In the genomic region with DNA sequence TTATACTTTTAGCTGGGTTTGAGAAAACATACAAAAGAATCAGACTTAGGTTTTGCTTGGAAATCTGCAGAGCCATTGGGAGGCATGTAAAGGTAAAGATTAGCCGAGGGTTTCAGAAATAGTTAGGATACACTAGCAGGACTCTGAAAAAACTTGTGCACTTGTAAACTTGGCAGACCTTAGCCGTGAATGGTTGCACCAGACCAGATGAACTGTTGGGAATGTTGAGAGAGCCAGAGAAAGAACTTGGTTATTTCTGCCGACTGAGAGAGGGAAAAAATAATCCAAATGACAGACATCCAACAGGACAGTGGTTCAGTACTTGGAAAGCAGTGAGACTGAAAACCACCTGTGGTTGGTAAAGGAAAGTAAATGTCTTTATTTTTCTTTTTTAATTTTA, we compare ENCODE assay signal across 19 cellular contexts.
"Had no signal": no experiment of that assay in that cellular context is flagged by ENCODE, and none has a peak within 500 bp of the region (broad histone marks: within the 10 kb centered on the region; RNA-seq: fewer than 3 reads in every experiment).

No MANE protein-coding gene starts in this region.

- DNase-seq: activated B cell treated with CpG ODN at 0.5 μM for 24 hours; activated CD4-positive, alpha-beta memory T cell treated with anti-CD3 and anti-CD28 coated beads for 36 hours; activated CD4-positive, alpha-beta T cell treated with anti-CD3 and anti-CD28 coated beads, Interleukin-2, amount 10 ng/mL, durations not matched to agents 7 days and 5 days; activated CD8-positive, alpha-beta memory T cell treated with anti-CD3 and anti-CD28 coated beads for 24 hours; activated effector memory CD4-positive, alpha-beta T cell treated with anti-CD3 and anti-CD28 coated beads, Interleukin-2, amount 50 U/mL, for 16 hours; activated naive CD4-positive, alpha-beta T cell treated with anti-CD3 and anti-CD28 coated beads for 36 hours; activated T-cell treated with anti-CD3 and anti-CD28 coated beads, Interleukin-2, amount 50 U/mL, for 4 hours; amygdala; MG63; MV-4-11; NCI-H1436; NCI-H1694 treated with DMSO at 0.1 percent for 48 hours; NCI-H2029 treated with DMSO at 0.1 percent for 48 hours; NCI-H510A treated with DMSO at 0.1 percent for 48 hours; NCI-H69; PC-3; SIG-M5; T-helper 2 cell; T1000 had no signal

- H3K27me3 ChIP-seq: MG63 had no signal

- H3K36me3 ChIP-seq: MG63 had no signal

- H3K9me3 ChIP-seq: MG63 had no signal

- ATAC-seq: activated T-cell treated with anti-CD3 and anti-CD28 coated beads, Interleukin-2, amount 50 U/mL, for 4 hours; PC-3 had no signal

- H3K4me3 ChIP-seq: MG63 had no signal
